23 cellular contexts compared by ENCODE assay signal in the genomic region with DNA sequence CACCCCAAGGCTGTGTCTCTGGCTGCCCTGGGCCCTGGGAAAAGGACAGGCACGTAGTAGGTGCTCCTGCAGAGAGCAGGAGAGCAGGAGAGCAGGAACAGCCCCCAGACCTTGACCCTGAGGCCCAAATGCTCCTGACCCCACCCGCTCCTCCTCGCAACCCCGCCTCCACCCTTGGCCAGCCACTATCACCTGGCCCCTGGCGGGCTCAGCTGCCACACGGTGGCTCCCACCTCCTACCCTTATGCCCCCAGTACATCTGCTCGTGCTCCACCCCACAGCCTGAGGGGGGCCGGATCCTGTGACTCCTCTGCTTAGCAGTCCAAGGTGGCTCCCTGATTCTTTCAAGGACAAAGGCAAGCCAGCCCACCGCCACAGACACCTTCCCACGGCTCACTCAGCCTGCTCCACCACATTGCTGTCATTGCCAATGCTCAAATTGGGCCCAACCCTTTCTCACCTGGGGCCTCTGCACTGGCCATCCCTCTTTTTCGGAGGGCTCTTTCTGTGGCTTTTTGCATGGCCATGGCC. TPM values are rescaled to one million over a fixed set of nuclear protein-coding genes. Genes with fewer than 3 reads are reported as not detected.
DNase-seq lines count a peak whose midpoint lies in the region; ATAC-seq and TF ChIP-seq lines count a peak whose summit lies in the region.
"Had no signal": no experiment of that assay in that cellular context is flagged by ENCODE, and none has a peak within 500 bp of the region (broad histone marks: within the 10 kb centered on the region; RNA-seq: fewer than 3 reads in every experiment).

No MANE protein-coding gene starts in this region.

- H3K36me3 ChIP-seq in left ventricle myocardium inferior = no peaks in the 10 kb centered on the region
- H3K36me3 ChIP-seq in uterus = no peaks in the 10 kb centered on the region
- H3K36me3 ChIP-seq: adrenal gland, sigmoid colon had no signal

- H3K9me3 ChIP-seq in left ventricle myocardium inferior (replicated peaks) (no peaks in the 10 kb centered on the region), uterus (no peaks in the 10 kb centered on the region)
- H3K9me3 ChIP-seq: adrenal gland, sigmoid colon had no signal

- no peaks in the 10 kb centered on the region for H3K36me3 Mint-ChIP-seq in T-cell
- H3K36me3 Mint-ChIP-seq in mesothelial cell of epicardium = no peaks in the 10 kb centered on the region

- peaks cover 5 to 17% (median 15%) of the 10 kb centered on the region in 3 donors for H3K4me1 Mint-ChIP-seq in T-cell
- H3K4me1 Mint-ChIP-seq in mesothelial cell of epicardium = peaks cover 16% of the 10 kb centered on the region

- H3K4me3 ChIP-seq in left ventricle myocardium inferior (no peak overlapping the region), uterus (no peak overlapping the region)
- H3K4me3 ChIP-seq: adrenal gland, lung had no signal

- no peak for TF ChIP-seq CTCF in left ventricle myocardium inferior (IDR thresholded peaks at IDR 0.05; ENCODE audit: borderline replicate concordance)
- TF ChIP-seq CTCF in mesothelial cell of epicardium (IDR thresholded peaks at IDR 0.05; ENCODE audit: unreplicated experiment) = no peak
- TF ChIP-seq CTCF in uterus (IDR thresholded peaks at IDR 0.05) = no peak

- H3K27ac Mint-ChIP-seq in T-cell (peak overlapping the region in 1 of 2 donors; percentile 39), mesothelial cell of epicardium (peak overlapping the region; percentile 88)
- H3K27ac Mint-ChIP-seq: T-helper 1 cell treated with Interleukin-12 subunit alpha and Interleukin-12 subunit beta and Interleukin-4 antibody, amounts not matched to agents 30 μg/mL and 1 μg/mL, for 36 hours had no signal

- no peaks in the 10 kb centered on the region for H3K27me3 Mint-ChIP-seq in T-cell
- no peaks in the 10 kb centered on the region for H3K27me3 Mint-ChIP-seq in mesothelial cell of epicardium (ENCODE audit: low read depth)
- H3K27me3 Mint-ChIP-seq: stimulated activated naive CD8-positive, alpha-beta T cell treated with anti-CD3 and anti-CD28 coated beads, Interleukin-15, amount 100 ng/mL, for 72 hours had no signal

- POLR2A ChIA-PET in T-cell (lab: Charles Lee) = no interaction called here

- CTCF ChIA-PET in T-cell (lab: Charles Lee) = interaction anchor here in 1 of 2 donors (0.7 kb wide), 1 partner anchor 44 kb away, joined by 3 read pairs; no protein-coding TSS in a partner anchor

- H3K4me1 ChIP-seq in left ventricle myocardium inferior (peaks cover 28% of the 10 kb centered on the region), uterus (peaks cover 0 to 6% of the 10 kb centered on the region in 2 donors)
- H3K4me1 ChIP-seq: adrenal gland, parathyroid adenoma had no signal

- DNase-seq in left ventricle myocardium inferior (no peak), left cardiac atrium (no peak), T-cell (no peak), mesothelial cell of epicardium (ENCODE audit: low spot score in 2 of 2, unreplicated experiment in 2 of 2) (no peak), uterus (no peak)
- DNase-seq: activated CD8-positive, alpha-beta memory T cell treated with anti-CD3 and anti-CD28 coated beads, Interleukin-2, amount 50 U/mL, for 48 hours; activated effector memory CD4-positive, alpha-beta T cell treated with Interleukin-2 at 50 U/mL for 16 hours; effector memory CD4-positive, alpha-beta T cell; KBM-7; NCI-H2081; NCI-H524 treated with DMSO at 0.1 percent for 48 hours; sigmoid colon; stimulated activated CD4-positive, alpha-beta T cell treated with anti-CD3 and anti-CD28 coated beads, Interleukin-2, amount 100 ng/mL, for 24 hours; stimulated activated naive CD8-positive, alpha-beta T cell treated with anti-CD3 and anti-CD28 coated beads, Interleukin-15, amount 100 ng/mL, for 72 hours had no signal

- TF ChIP-seq POLR2A in uterus (IDR thresholded peaks at IDR 0.05) = no peak

- H3K27me3 ChIP-seq in left ventricle myocardium inferior (ENCODE audit: low read depth) (no peaks in the 10 kb centered on the region), uterus (no peaks in the 10 kb centered on the region)
- H3K27me3 ChIP-seq: adrenal gland, sigmoid colon had no signal

- ATAC-seq in left cardiac atrium (no peak), T-cell (replicated peaks in 1 of 4) (no peak), HG02870 (IDR thresholded peaks at IDR 0.05; ENCODE audit: unreplicated experiment) (no peak), HG02798 (IDR thresholded peaks at IDR 0.05; ENCODE audit: poor library complexity, unreplicated experiment) (no peak), HG02763 (IDR thresholded peaks at IDR 0.05; ENCODE audit: unreplicated experiment) (no peak)
- ATAC-seq: stimulated activated naive CD8-positive, alpha-beta T cell treated with anti-CD3 and anti-CD28 coated beads, Interleukin-15, amount 100 ng/mL, for 72 hours had no signal

- H3K27ac ChIP-seq in left ventricle myocardium inferior (replicated peaks) = peak overlapping the region; percentile 76
- H3K27ac ChIP-seq in uterus = peak overlapping the region; percentile 67 to 82
- H3K27ac ChIP-seq: parathyroid adenoma had no signal

- H3K4me3 Mint-ChIP-seq in T-cell (peak overlapping the region in 2 of 3 donors; percentile 28 to 54), mesothelial cell of epicardium (no peak overlapping the region)
- H3K4me3 Mint-ChIP-seq: T-helper 1 cell treated with Interleukin-12 subunit alpha and Interleukin-12 subunit beta and Interleukin-4 antibody, amounts not matched to agents 30 μg/mL and 1 μg/mL, for 36 hours had no signal

- intact Hi-C loops in left ventricle myocardium inferior (cut with micrococcal nuclease) = no loop called here
- intact Hi-C loops in left cardiac atrium (cut with DNase I) = no loop called here
- intact Hi-C loops in uterus (cut with DNase I; ENCODE audit: low total_unique reads) = no loop called here

- H3K9me3 Mint-ChIP-seq in T-cell = no peaks in the 10 kb centered on the region
- peaks cover 5% of the 10 kb centered on the region for H3K9me3 Mint-ChIP-seq in mesothelial cell of epicardium
- H3K9me3 Mint-ChIP-seq: stimulated activated naive CD8-positive, alpha-beta T cell treated with anti-CD3 and anti-CD28 coated beads, Interleukin-15, amount 100 ng/mL, for 72 hours; T-helper 1 cell treated with Interleukin-12 subunit alpha and Interleukin-12 subunit beta and Interleukin-4 antibody, amounts not matched to agents 30 μg/mL and 1 μg/mL, for 36 hours had no signal

RNA-seq across cellular contexts. Expression of gene HAUS7, which starts 5.4 kb away (rescaled TPM):
- total RNA-seq in left ventricle myocardium inferior = 17.0 TPM
- total RNA-seq in left cardiac atrium = 10 to 100 TPM; 15.8 to 22.2 TPM
- 10 to 100 TPM; 30.7 to 58.4 (median 48.6) TPM for total RNA-seq in T-cell
- total RNA-seq in mesothelial cell of epicardium = 22.9 to 25.1 TPM (median 24.7 TPM) in 3 replicates
- 10 to 100 TPM in 3 of 4 donors, 1 to 10 TPM in 1; 5.1 to 34.4 (median 27.1) TPM for total RNA-seq in uterus

RNA-seq across cellular contexts. Expression of gene BGN, which starts 19.0 kb away (rescaled TPM):
- 84.3 TPM for total RNA-seq in left ventricle myocardium inferior
- 100 to 1,000 TPM in 1 of 2 donors, 10 to 100 TPM in 1; 96.0 to 193 TPM for total RNA-seq in left cardiac atrium
- under 1 TPM in 3 of 5 donors, not detected in 2; 0.25 to 0.70 (median 0.30) TPM for total RNA-seq in T-cell
- 114 to 121 TPM (median 121 TPM) in 3 replicates for total RNA-seq in mesothelial cell of epicardium
- total RNA-seq in uterus = 10 to 100 TPM; 36.8 to 91.5 (median 50.0) TPM

RNA-seq across cellular contexts. Expression of gene TREX2, which starts 30.0 kb away (rescaled TPM):
- total RNA-seq in left ventricle myocardium inferior = not detected
- total RNA-seq in left cardiac atrium = under 1 TPM in 1 of 2 donors, not detected in 1; 0.39 TPM
- total RNA-seq in T-cell = 1 to 10 TPM; 2.4 to 6.3 (median 5.4) TPM
- 0.72 to 0.97 TPM (median 0.83 TPM) in 3 replicates for total RNA-seq in mesothelial cell of epicardium
- 1 to 10 TPM in 3 of 4 donors, not detected in 1; 1.4 to 3.2 (median 2.9) TPM for total RNA-seq in uterus

RNA-seq across cellular contexts. Expression of gene ATP2B3, which starts 41.6 kb away (rescaled TPM):
- total RNA-seq in left ventricle myocardium inferior (not detected), left cardiac atrium (under 1 TPM in 1 of 2 donors, not detected in 1; 0.10 TPM), T-cell (under 1 TPM in 1 of 5 donors, not detected in 4; 0.13 TPM), mesothelial cell of epicardium (0.82 to 0.99 TPM (median 0.83 TPM) in 3 replicates), uterus (1 to 10 TPM in 1 of 4 donors, under 1 TPM in 1, not detected in 2; 0.09 to 3.5 TPM)
- total RNA-seq: fibroblast of lung, Right ventricle myocardium superior had no signal

Comparison
In these comparisons a context has a peak if more than half of its experiments do, and no peak if none do; other contexts are left out.
1. RNA of gene BGN, which starts 19.0 kb away (total RNA-seq): 96.0 to 193 TPM in left cardiac atrium, 114 to 121 TPM in mesothelial cell of epicardium, 84.3 TPM in left ventricle myocardium inferior (single experiment) and 36.8 to 91.5 TPM in uterus; 0.25 to 0.70 TPM in T-cell; every median in the first group is over 10 times any median in the second.